In the genomic region with DNA sequence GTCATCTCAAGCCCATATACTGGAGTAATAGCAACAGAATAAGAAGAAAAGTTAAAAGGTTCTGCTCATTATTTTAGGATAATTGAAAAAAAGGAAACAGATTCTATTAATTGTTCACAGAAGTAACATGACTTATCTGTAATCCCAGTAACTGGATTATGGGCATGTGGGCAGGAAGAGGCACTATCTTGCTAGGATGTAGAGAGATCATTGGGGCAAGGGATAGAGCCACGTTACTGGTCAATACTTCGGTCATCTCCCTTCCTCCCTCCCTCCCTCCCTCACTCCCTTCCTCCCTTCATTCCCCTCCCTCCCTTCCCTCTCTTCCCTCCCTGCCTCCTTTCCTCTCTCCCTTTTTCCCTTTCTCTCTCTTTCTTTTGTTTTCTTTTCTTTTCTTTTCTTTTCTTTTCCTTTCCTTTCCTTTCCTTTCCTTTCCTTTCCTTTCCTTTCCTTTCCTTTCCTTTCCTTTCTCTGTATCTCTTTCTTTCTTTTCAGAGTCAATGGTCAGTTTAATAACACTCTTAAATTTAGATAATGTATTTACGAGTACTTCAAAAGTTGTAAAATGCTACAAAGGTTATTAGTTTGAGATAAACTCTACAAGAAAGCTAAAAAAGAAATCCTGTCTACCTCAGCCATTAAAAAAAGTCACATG, we compare ENCODE assay signal across 1 cellular context.
TF ChIP-seq lines count a peak whose summit lies in the region.

No MANE protein-coding gene starts in this region.

TF ChIP-seq in K562, 482 proteins besides CTCF, POLR2A, EP300 and RAD21 (continued from another document):
- TF ChIP-seq, protein P1, sequence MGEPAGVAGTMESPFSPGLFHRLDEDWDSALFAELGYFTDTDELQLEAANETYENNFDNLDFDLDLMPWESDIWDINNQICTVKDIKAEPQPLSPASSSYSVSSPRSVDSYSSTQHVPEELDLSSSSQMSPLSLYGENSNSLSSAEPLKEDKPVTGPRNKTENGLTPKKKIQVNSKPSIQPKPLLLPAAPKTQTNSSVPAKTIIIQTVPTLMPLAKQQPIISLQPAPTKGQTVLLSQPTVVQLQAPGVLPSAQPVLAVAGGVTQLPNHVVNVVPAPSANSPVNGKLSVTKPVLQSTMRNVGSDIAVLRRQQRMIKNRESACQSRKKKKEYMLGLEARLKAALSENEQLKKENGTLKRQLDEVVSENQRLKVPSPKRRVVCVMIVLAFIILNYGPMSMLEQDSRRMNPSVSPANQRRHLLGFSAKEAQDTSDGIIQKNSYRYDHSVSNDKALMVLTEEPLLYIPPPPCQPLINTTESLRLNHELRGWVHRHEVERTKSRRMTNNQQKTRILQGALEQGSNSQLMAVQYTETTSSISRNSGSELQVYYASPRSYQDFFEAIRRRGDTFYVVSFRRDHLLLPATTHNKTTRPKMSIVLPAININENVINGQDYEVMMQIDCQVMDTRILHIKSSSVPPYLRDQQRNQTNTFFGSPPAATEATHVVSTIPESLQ (CRISPR knock-in tag; IDR thresholded peaks at IDR 0.05): no peak
TF ChIP-seq in K562: peak in this region for 4.
